ENCODE assay signal across 17 cellular contexts in genomic region chr2:238915596-238915995, GRCh38.
DNase-seq lines count a peak whose midpoint lies in the region; ATAC-seq and TF ChIP-seq lines count a peak whose summit lies in the region.
"Had no signal": no experiment of that assay in that cellular context is flagged by ENCODE, and none has a peak within 500 bp of the region (broad histone marks: within the 10 kb centered on the region; RNA-seq: fewer than 3 reads in every experiment).

No MANE protein-coding gene starts in this region.

- no peaks in the 10 kb centered on the region for H3K9me2 ChIP-seq in SK-N-SH

- H2BK120ac ChIP-seq in neuronal stem cell (ENCODE audit: low read depth, low read length), result no peak overlapping the region

- H3K27ac Mint-ChIP-seq in chondrocyte (ENCODE audit: unreplicated experiment), result no peak overlapping the region
- H3K27ac Mint-ChIP-seq: GM23338 had no signal

- no peaks in the 10 kb centered on the region for H3K79me1 ChIP-seq in neuronal stem cell (ENCODE audit: low read depth, low read length)

- H4K8ac ChIP-seq in neuronal stem cell (ENCODE audit: low read depth, low read length), result no peak overlapping the region

- peak; percentile 6 for DNase-seq in left cardiac atrium
- DNase-seq in Right ventricle myocardium superior, result no peak
- peak; percentile 49 for DNase-seq in chondrocyte (ENCODE audit: low spot score)
- DNase-seq in neuronal stem cell (ENCODE audit: low spot score), result no peak
- DNase-seq in SK-N-SH, result no peak
- DNase-seq: DND-41, NCI-H1436, NCI-H2029, NCI-H2171, NCI-H446 treated with DMSO at 0.1 percent for 48 hours, PC-9 had no signal

- no peak overlapping the region for H3K27ac ChIP-seq in neuronal stem cell (replicated peaks; ENCODE audit: low read length)
- H3K27ac ChIP-seq in SK-N-SH (ENCODE audit: low read depth in 2 of 2, low read length in 1 of 2), result no peak overlapping the region
- H3K27ac ChIP-seq: C4-2B, HL-60, PC-9 had no signal

- TF ChIP-seq CTCF in chondrocyte (IDR thresholded peaks at IDR 0.05), result no peak
- no peak for TF ChIP-seq CTCF in SK-N-SH (IDR thresholded peaks at IDR 0.05)

- TF ChIP-seq EP300 in SK-N-SH (IDR thresholded peaks at IDR 0.05; ENCODE audit: borderline replicate concordance in 1 of 2, low read depth in 1 of 2, low read length in 1 of 2), result no peak

- H2BK5ac ChIP-seq in neuronal stem cell (ENCODE audit: low read length), result no peak overlapping the region

- no peaks in the 10 kb centered on the region for H3K9me3 Mint-ChIP-seq in chondrocyte (ENCODE audit: low read depth)
- H3K9me3 Mint-ChIP-seq: GM23338 had no signal

- peaks cover 4% of the 10 kb centered on the region for H3K36me3 Mint-ChIP-seq in chondrocyte (ENCODE audit: low read depth)

- H3K4me1 ChIP-seq in neuronal stem cell (ENCODE audit: control insufficient read depth in 2 of 2, insufficient read depth in 1 of 2, low read depth in 1 of 2, low read length in 2 of 2) (peaks cover 0 to 7% of the 10 kb centered on the region in 2 donors), SK-N-SH (ENCODE audit: control insufficient read depth in 1 of 2, insufficient read depth in 2 of 2, low read depth in 1 of 2, low read length in 1 of 2) (no peaks in the 10 kb centered on the region)

- no peak overlapping the region for H4K91ac ChIP-seq in neuronal stem cell (ENCODE audit: low read depth, low read length, poor library complexity)

- H3K4me2 ChIP-seq in neuronal stem cell (ENCODE audit: insufficient read depth, low read length, poor library complexity, severe bottlenecking), result no peak overlapping the region
- H3K4me2 ChIP-seq in SK-N-SH, result no peak overlapping the region
- H3K4me2 ChIP-seq: GM23338, PC-9 had no signal

- H3K9me3 ChIP-seq in neuronal stem cell (replicated peaks in 1 of 2; ENCODE audit: control insufficient read depth in 2 of 2, insufficient read depth in 1 of 2, low read depth in 1 of 2, low read length in 2 of 2) (no peaks in the 10 kb centered on the region), SK-N-SH (no peaks in the 10 kb centered on the region)

- H2BK15ac ChIP-seq in neuronal stem cell (ENCODE audit: low read length), result peak overlapping the region; percentile 84

- intact Hi-C loops in left cardiac atrium (cut with DNase I) (no loop called here), Right ventricle myocardium superior (cut with DNase I) (no loop called here)

- WGBS in neuronal stem cell (ENCODE audit: extremely low coverage in 2 of 2, insufficient read length in 2 of 2, insufficient replicate concordance in 1 of 2), 2 donors, result no CpG with 5 or more reads among the region's 5 CpGs
- 77% methylated on average over 4 of the region's 5 CpGs for WGBS in SK-N-SH (ENCODE audit: low lambda C conversion rate)

- no peaks in the 10 kb centered on the region for H3K79me2 ChIP-seq in SK-N-SH (ENCODE audit: insufficient read depth)

- peaks cover 4% of the 10 kb centered on the region for H3K4me1 Mint-ChIP-seq in chondrocyte (ENCODE audit: low read depth)
- H3K4me1 Mint-ChIP-seq: GM23338 had no signal

- no peaks in the 10 kb centered on the region for H3K36me3 ChIP-seq in neuronal stem cell (replicated peaks in 1 of 2; ENCODE audit: control insufficient read depth in 2 of 2, insufficient read depth in 2 of 2, low read length in 2 of 2)
- no peaks in the 10 kb centered on the region for H3K36me3 ChIP-seq in SK-N-SH (replicated peaks in 1 of 2; ENCODE audit: control insufficient read depth in 1 of 2, insufficient read depth in 2 of 2, low read length in 1 of 2)

- H3K4me3 ChIP-seq in neuronal stem cell (ENCODE audit: low read length in 2 of 2) (no peak overlapping the region), SK-N-SH (ENCODE audit: low read depth in 2 of 2, low read length in 1 of 2) (no peak overlapping the region)
- H3K4me3 ChIP-seq: GM23338, PC-9 had no signal

- peak overlapping the region; percentile 87 for H2AK5ac ChIP-seq in neuronal stem cell (ENCODE audit: low read depth, low read length)

- ATAC-seq in left cardiac atrium (no peak), Right ventricle myocardium superior (ENCODE audit: poor library complexity) (no peak), GM19397 (IDR thresholded peaks at IDR 0.05; ENCODE audit: unreplicated experiment) (no peak), HG03025 (IDR thresholded peaks at IDR 0.05; ENCODE audit: low FRiP score, unreplicated experiment) (no peak)
- ATAC-seq: GM23338, HCT116 had no signal

- no peak for TF ChIP-seq RAD21 in SK-N-SH (IDR thresholded peaks at IDR 0.05; ENCODE audit: low read length)

- H3K4ac ChIP-seq in neuronal stem cell (ENCODE audit: low read length), result no peak overlapping the region

- no peak overlapping the region for H3K4me3 Mint-ChIP-seq in chondrocyte (ENCODE audit: unreplicated experiment)
- H3K4me3 Mint-ChIP-seq: GM23338 had no signal

- H3K14ac ChIP-seq in neuronal stem cell (ENCODE audit: low read length), result peak overlapping the region; percentile 84

- H2AFZ ChIP-seq in neuronal stem cell (ENCODE audit: low read length) (no peak overlapping the region), SK-N-SH (ENCODE audit: low read depth) (no peak overlapping the region)
- H2AFZ ChIP-seq: GM23338, PC-9 had no signal

- H3K27me3 ChIP-seq in neuronal stem cell (ENCODE audit: control insufficient read depth in 3 of 3, insufficient read depth in 3 of 3, low read depth in 1 of 3, low read length in 3 of 3), result no peaks in the 10 kb centered on the region
- H3K27me3 ChIP-seq in SK-N-SH (ENCODE audit: insufficient read depth), result no peaks in the 10 kb centered on the region

- POLR2A ChIA-PET in SK-N-SH (lab: Yijun Ruan, JAX), result no interaction called here

- H4K20me1 ChIP-seq in SK-N-SH (ENCODE audit: insufficient read depth), result no peaks in the 10 kb centered on the region

- H2BK12ac ChIP-seq in neuronal stem cell (ENCODE audit: low read length), result no peak overlapping the region

- no peak overlapping the region for H3K23ac ChIP-seq in neuronal stem cell (ENCODE audit: low read depth, low read length, poor library complexity)

- H3F3A ChIP-seq in SK-N-SH (replicated peaks; ENCODE audit: insufficient read depth), result no peaks in the 10 kb centered on the region

- H3K9ac ChIP-seq in neuronal stem cell (ENCODE audit: low read depth, low read length, poor library complexity) (no peak overlapping the region), SK-N-SH (no peak overlapping the region)

- peaks cover 4% of the 10 kb centered on the region for H3K27me3 Mint-ChIP-seq in chondrocyte (ENCODE audit: low read depth)

- H3K18ac ChIP-seq in neuronal stem cell (ENCODE audit: low read length), result no peak overlapping the region

- CTCF ChIA-PET in SK-N-SH (lab: Yijun Ruan, JAX), result no interaction called here

TF ChIP-seq in SK-N-SH, 30 proteins besides CTCF, POLR2A, EP300 and RAD21:
- TF ChIP-seq MEF2A (IDR thresholded peaks at IDR 0.05; ENCODE audit: borderline replicate concordance, low read depth) (no peak), GATA2 (CRISPR knock-in tag; IDR thresholded peaks at IDR 0.05) (no peak), TAF1 (IDR thresholded peaks at IDR 0.05; ENCODE audit: borderline replicate concordance, low read depth, low read length) (no peak)
- TF ChIP-seq, protein P1, sequence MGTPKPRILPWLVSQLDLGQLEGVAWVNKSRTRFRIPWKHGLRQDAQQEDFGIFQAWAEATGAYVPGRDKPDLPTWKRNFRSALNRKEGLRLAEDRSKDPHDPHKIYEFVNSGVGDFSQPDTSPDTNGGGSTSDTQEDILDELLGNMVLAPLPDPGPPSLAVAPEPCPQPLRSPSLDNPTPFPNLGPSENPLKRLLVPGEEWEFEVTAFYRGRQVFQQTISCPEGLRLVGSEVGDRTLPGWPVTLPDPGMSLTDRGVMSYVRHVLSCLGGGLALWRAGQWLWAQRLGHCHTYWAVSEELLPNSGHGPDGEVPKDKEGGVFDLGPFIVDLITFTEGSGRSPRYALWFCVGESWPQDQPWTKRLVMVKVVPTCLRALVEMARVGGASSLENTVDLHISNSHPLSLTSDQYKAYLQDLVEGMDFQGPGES (IDR thresholded peaks at IDR 0.05; ENCODE audit: low read depth, low read length), result no peak
TF ChIP-seq in SK-N-SH: peak in this region for 0.

Comparison
In these comparisons a context has a peak if more than half of its experiments do, and no peak if none do; other contexts are left out.
1. DNase-seq: peak in left cardiac atrium (single experiment) and chondrocyte (single experiment); none in Right ventricle myocardium superior (single experiment), neuronal stem cell (single experiment) and SK-N-SH (single experiment).